ENCODE assay signal across 24 cellular contexts in genomic region chr7:87739306-87739705, GRCh38.
DNase-seq lines count a peak whose midpoint lies in the region; ATAC-seq, FAIRE-seq and TF ChIP-seq lines count a peak whose summit lies in the region.
"Had no signal": no experiment of that assay in that cellular context is flagged by ENCODE, and none has a peak within 500 bp of the region (broad histone marks: within the 10 kb centered on the region; RNA-seq: fewer than 3 reads in every experiment).

No MANE protein-coding gene starts in this region.

- peak overlapping the region; percentile 94 for H4K5ac ChIP-seq in H1 (ENCODE audit: insufficient read length, low read depth, low read length)

- H3K36me3 ChIP-seq in H7 (replicated peaks; ENCODE audit: control insufficient read depth, insufficient read depth, low read length) (no peaks in the 10 kb centered on the region), HUES64 (ENCODE audit: insufficient read depth, low read length) (no peaks in the 10 kb centered on the region), H1 (ENCODE audit: control insufficient read depth in 2 of 4, insufficient read depth in 4 of 4, low read length in 3 of 4) (no peaks in the 10 kb centered on the region)
- H3K36me3 ChIP-seq: BE2C; BLaER1 treated with 17β-estradiol and CSF1 and Interleukin-3, amounts not matched to agents 10 nM and 100 nM had no signal

- H2BK15ac ChIP-seq in H1 (ENCODE audit: low read length) = no peak overlapping the region

- H3K9ac ChIP-seq in HUES64 (ENCODE audit: low read depth, low read length) (no peak overlapping the region), H1 (replicated peaks in 1 of 4; ENCODE audit: extremely low read depth in 1 of 4, low read depth in 3 of 4, low read length in 3 of 4) (no peak overlapping the region)
- H3K9ac ChIP-seq: BLaER1 treated with 17β-estradiol and CSF1 and Interleukin-3, amounts not matched to agents 10 nM and 100 nM; GM23248 had no signal

- no peaks in the 10 kb centered on the region for H3K27me3 ChIP-seq in H7 (ENCODE audit: control insufficient read depth, insufficient read depth, low read length)
- no peaks in the 10 kb centered on the region for H3K27me3 ChIP-seq in HUES64 (ENCODE audit: insufficient read depth, low read length)
- H3K27me3 ChIP-seq in H1 (replicated peaks in 1 of 4; ENCODE audit: control insufficient read depth in 3 of 4, extremely low read depth in 1 of 4, insufficient read depth in 3 of 4, low read length in 3 of 4) = no peaks in the 10 kb centered on the region
- no peaks in the 10 kb centered on the region for H3K27me3 ChIP-seq in right cardiac atrium (ENCODE audit: control insufficient read depth, insufficient read depth)
- H3K27me3 ChIP-seq: BE2C; BLaER1 treated with 17β-estradiol and CSF1 and Interleukin-3, amounts not matched to agents 10 nM and 100 nM had no signal

- no peak overlapping the region for H3K4me3 ChIP-seq in H7 (ENCODE audit: insufficient read depth, low read depth, low read length)
- H3K4me3 ChIP-seq in HUES64 (ENCODE audit: low read length) = no peak overlapping the region
- peak overlapping the region in 1 of 4 experiments; percentile 36; a peak in 1 of 8 replicates for H3K4me3 ChIP-seq in H1 (ENCODE audit: extremely low read depth in 1 of 4, insufficient read depth in 2 of 4, low read depth in 3 of 4, low read length in 4 of 4)
- H3K4me3 ChIP-seq in right cardiac atrium (ENCODE audit: low read length) = no peak overlapping the region
- H3K4me3 ChIP-seq: A549; BLaER1 treated with 17β-estradiol and CSF1 and Interleukin-3, amounts not matched to agents 10 nM and 100 nM; GM12878; GM23248 had no signal

- no peak for TF ChIP-seq POLR2A in H1 (IDR thresholded peaks at IDR 0.05; ENCODE audit: control extremely low read depth in 1 of 2, low read depth in 2 of 2, low read length in 2 of 2)

- H3K4me1 ChIP-seq in HUES64 (ENCODE audit: insufficient read depth, low read length) (peaks cover 21% of the 10 kb centered on the region), H1 (replicated peaks in 1 of 4; ENCODE audit: control insufficient read depth in 3 of 4, insufficient read depth in 4 of 4, low read length in 3 of 4) (no peaks in the 10 kb centered on the region), right cardiac atrium (ENCODE audit: control insufficient read depth, insufficient read depth, low read length) (no peaks in the 10 kb centered on the region)
- H3K4me1 ChIP-seq: A549; BE2C; BLaER1 treated with 17β-estradiol and CSF1 and Interleukin-3, amounts not matched to agents 10 nM and 100 nM had no signal

- TF ChIP-seq CTCF in H1 (IDR thresholded peaks at IDR 0.05; ENCODE audit: control extremely low read depth in 1 of 3, insufficient read depth in 1 of 3, low read depth in 1 of 3, low read length in 3 of 3) = no peak

- no peak for FAIRE-seq in H1 (lab: Jason Lieb, UNC)
- FAIRE-seq: A549, D721Med, GM12878, GM19239, H54 had no signal

- peak overlapping the region; percentile 19; the same call in 1 of the 2 replicates for H3K27ac ChIP-seq in HUES64 (ENCODE audit: low read depth, low read length)
- H3K27ac ChIP-seq in H1 (ENCODE audit: low read depth, low read length) = no peak overlapping the region
- H3K27ac ChIP-seq in right cardiac atrium (ENCODE audit: low read length) = no peak overlapping the region
- H3K27ac ChIP-seq: A549; BLaER1 treated with 17β-estradiol and CSF1 and Interleukin-3, amounts not matched to agents 10 nM and 100 nM; GM23248 had no signal

- H2AK5ac ChIP-seq in H1 (ENCODE audit: low read depth, low read length) = no peak overlapping the region

- no peak overlapping the region for H2BK5ac ChIP-seq in H1 (ENCODE audit: low read depth, low read length)

- H2BK20ac ChIP-seq in H1 (ENCODE audit: low read length) = no peak overlapping the region

- ATAC-seq in right cardiac atrium (no peak), sciatic nerve (no peak), HG02981 (IDR thresholded peaks at IDR 0.05; ENCODE audit: unreplicated experiment) (no peak)
- ATAC-seq: A549, GM12878, HCT116 had no signal

- H4K8ac ChIP-seq in H1 (ENCODE audit: extremely low read depth, insufficient read depth, low read length) = no peak overlapping the region

- no peak overlapping the region for H3K56ac ChIP-seq in H1 (replicated peaks; ENCODE audit: insufficient read length, low read depth, low read length)

- no peaks in the 10 kb centered on the region for H3K79me2 ChIP-seq in H1 (ENCODE audit: control insufficient read depth in 1 of 2, insufficient read depth in 2 of 2, low read length in 2 of 2)

- H3K18ac ChIP-seq in H1 (ENCODE audit: extremely low read depth, low read length) = no peak overlapping the region

- no peaks in the 10 kb centered on the region for H3K23me2 ChIP-seq in H1 (ENCODE audit: low read depth, low read length)

- no peaks in the 10 kb centered on the region for H4K20me1 ChIP-seq in H1 (replicated peaks in 1 of 2; ENCODE audit: control insufficient read depth in 1 of 2, insufficient read depth in 2 of 2, low read length in 2 of 2)
- H4K20me1 ChIP-seq: BLaER1 treated with 17β-estradiol and CSF1 and Interleukin-3, amounts not matched to agents 10 nM and 100 nM had no signal

- no peak overlapping the region for H2BK120ac ChIP-seq in H1 (replicated peaks; ENCODE audit: low read depth, low read length)

- no peak for TF ChIP-seq RAD21 in H1 (IDR thresholded peaks at IDR 0.05 in 1 of 2, conservative IDR thresholded peaks at IDR 0.05 in 1 of 2; ENCODE audit: low read depth in 2 of 2, low read length in 2 of 2)

- no peak overlapping the region for H2AFZ ChIP-seq in H1 (ENCODE audit: low read length)
- H2AFZ ChIP-seq: GM23248 had no signal

- no peak overlapping the region for H3K23ac ChIP-seq in H1 (ENCODE audit: insufficient read length)

- POLR2A ChIA-PET in H1 (lab: Charles Lee; ENCODE audit: partially characterized antibody) = no interaction called here

- H3K14ac ChIP-seq in H1 (ENCODE audit: insufficient read length) = no peak overlapping the region

- H3K4me2 ChIP-seq in H1 (ENCODE audit: insufficient read depth in 1 of 2, low read depth in 2 of 2, low read length in 2 of 2) = peak overlapping the region in 1 of 2 experiments; percentile 42; a peak in 2 of 4 replicates
- H3K4me2 ChIP-seq: A549; BLaER1 treated with 17β-estradiol and CSF1 and Interleukin-3, amounts not matched to agents 10 nM and 100 nM had no signal

- H4K91ac ChIP-seq in H1 (replicated peaks; ENCODE audit: insufficient read length, low read length) = no peak overlapping the region

- DNase-seq in H7 (peak; percentile 0), H1 (ENCODE audit: low read depth in 1 of 2, low spot score in 2 of 2) (no peak), right cardiac atrium (no peak), sciatic nerve (ENCODE audit: low spot score) (no peak)
- DNase-seq: 8988T; ACHN; AML-193; BE2C; CD4-positive, alpha-beta T cell; CD8-positive, alpha-beta memory T cell; DMS 273 treated with DMSO at 0.1 percent for 48 hours; DMS79; EL; GDM1; GM23248 had no signal

- intact Hi-C loops in right cardiac atrium (cut with DNase I) = no loop called here
- intact Hi-C loops in sciatic nerve (cut with DNase I) = no loop called here

- H2BK12ac ChIP-seq in H1 (ENCODE audit: low read depth, low read length) = no peak overlapping the region

- CTCF ChIA-PET in H1 (lab: Charles Lee; ENCODE audit: partially characterized antibody) = no interaction called here

- no peak overlapping the region for H3K4ac ChIP-seq in H1 (replicated peaks; ENCODE audit: insufficient read length, low read depth, low read length)

- no peaks in the 10 kb centered on the region for H3K79me1 ChIP-seq in H1 (ENCODE audit: low read depth, low read length)

- H3K9me3 ChIP-seq in HUES64 (ENCODE audit: insufficient read depth, low read depth, low read length) (no peaks in the 10 kb centered on the region), H1 (ENCODE audit: insufficient read depth in 2 of 2, low read depth in 1 of 2, low read length in 1 of 2) (no peaks in the 10 kb centered on the region), right cardiac atrium (ENCODE audit: control insufficient read depth, low read length) (no peaks in the 10 kb centered on the region)
- H3K9me3 ChIP-seq: A549; BE2C; BLaER1 treated with 17β-estradiol and CSF1 and Interleukin-3, amounts not matched to agents 10 nM and 100 nM had no signal

- TF ChIP-seq EP300 in H1 (IDR thresholded peaks at IDR 0.05; ENCODE audit: borderline replicate concordance in 1 of 2, low read depth in 2 of 2, low read length in 2 of 2) = no peak

TF ChIP-seq in H1, 55 proteins besides CTCF, POLR2A, EP300 and RAD21:
- TF ChIP-seq CREB1 (IDR thresholded peaks at IDR 0.05) = no peak
- TF ChIP-seq GTF2F1 (IDR thresholded peaks at IDR 0.05; ENCODE audit: borderline replicate concordance, low read depth, low read length) = no peak
- peak; percentile 32 for TF ChIP-seq NANOG (IDR thresholded peaks at IDR 0.05; ENCODE audit: insufficient read depth, low read depth, low read length, poor library complexity, severe bottlenecking)
